Comparison of ENCODE assay signal across 9 cellular contexts in genomic region chr11:46916251-46916650, GRCh38. TPM values are rescaled to one million over a fixed set of nuclear protein-coding genes. Genes with fewer than 3 reads are reported as not detected.
DNase-seq lines count a peak whose midpoint lies in the region; ATAC-seq and TF ChIP-seq lines count a peak whose summit lies in the region.
"Had no signal": no experiment of that assay in that cellular context is flagged by ENCODE, and none has a peak within 500 bp of the region (broad histone marks: within the 10 kb centered on the region; RNA-seq: fewer than 3 reads in every experiment).

No MANE protein-coding gene starts in this region.

- H3K27ac Mint-ChIP-seq in activated CD8-positive, alpha-beta T cell treated with anti-CD3 and anti-CD28 coated beads for 36 hours: no peak overlapping the region
- H3K27ac Mint-ChIP-seq in activated CD8-positive, alpha-beta T cell treated with anti-CD3 and anti-CD28 coated beads, Interleukin-2, amount 10 ng/mL, durations not matched to agents 7 days and 5 days: no peak overlapping the region
- peak overlapping the region; percentile 90 for H3K27ac Mint-ChIP-seq in mesothelial cell of epicardium

- no peak for ATAC-seq in activated CD8-positive, alpha-beta T cell treated with anti-CD3 and anti-CD28 coated beads for 36 hours
- ATAC-seq in activated CD8-positive, alpha-beta T cell treated with anti-CD3 and anti-CD28 coated beads, Interleukin-2, amount 10 ng/mL, durations not matched to agents 7 days and 5 days: no peak
- no peak for ATAC-seq in thoracic aorta (ENCODE audit: insufficient number of reproducible peaks, low FRiP score, low read depth)

- no peaks in the 10 kb centered on the region for H3K36me3 Mint-ChIP-seq in activated CD8-positive, alpha-beta T cell treated with anti-CD3 and anti-CD28 coated beads for 36 hours (ENCODE audit: low read depth)
- no peaks in the 10 kb centered on the region for H3K36me3 Mint-ChIP-seq in activated CD8-positive, alpha-beta T cell treated with anti-CD3 and anti-CD28 coated beads, Interleukin-2, amount 10 ng/mL, durations not matched to agents 7 days and 5 days (ENCODE audit: low read depth)
- no peaks in the 10 kb centered on the region for H3K36me3 Mint-ChIP-seq in mesothelial cell of epicardium

- no peaks in the 10 kb centered on the region for H3K27me3 ChIP-seq in thoracic aorta (replicated peaks; ENCODE audit: insufficient read depth)

- peak overlapping the region; percentile 89 for H3K27ac ChIP-seq in caudate nucleus (ENCODE audit: low read depth, low read length)
- peak overlapping the region in 1 of 2 donors; percentile 43 for H3K27ac ChIP-seq in thoracic aorta

- no peaks in the 10 kb centered on the region for H3K9me3 ChIP-seq in thoracic aorta

- no peaks in the 10 kb centered on the region for H3K36me3 ChIP-seq in thoracic aorta

- peaks cover 50% of the 10 kb centered on the region for H3K27me3 Mint-ChIP-seq in activated CD8-positive, alpha-beta T cell treated with anti-CD3 and anti-CD28 coated beads for 36 hours
- H3K27me3 Mint-ChIP-seq in activated CD8-positive, alpha-beta T cell treated with anti-CD3 and anti-CD28 coated beads, Interleukin-2, amount 10 ng/mL, durations not matched to agents 7 days and 5 days (ENCODE audit: low read depth): peaks cover 62% of the 10 kb centered on the region
- no peaks in the 10 kb centered on the region for H3K27me3 Mint-ChIP-seq in mesothelial cell of epicardium (ENCODE audit: low read depth)

- no peak for DNase-seq in activated CD8-positive, alpha-beta T cell treated with anti-CD3 and anti-CD28 coated beads for 36 hours
- no peak for DNase-seq in activated CD8-positive, alpha-beta T cell treated with anti-CD3 and anti-CD28 coated beads, Interleukin-2, amount 10 ng/mL, durations not matched to agents 7 days and 5 days
- DNase-seq in caudate nucleus (lab: John Stamatoyannopoulos, UW) (no peak), mesothelial cell of epicardium (ENCODE audit: low spot score in 2 of 2, unreplicated experiment in 2 of 2) (no peak), thoracic aorta (ENCODE audit: low spot score) (no peak), NCI-H2196 treated with DMSO at 0.1 percent for 48 hours (lab: John Stamatoyannopoulos, UW; ENCODE audit: unreplicated experiment) (no peak), activated gamma-delta T cell (lab: John Stamatoyannopoulos, UW) (no peak), SKM-1 treated with dmso at 0.1 percent for 144 hours (lab: John Stamatoyannopoulos, UW; ENCODE audit: unreplicated experiment) (no peak)
- DNase-seq: SHP77 treated with DMSO at 0.1 percent for 48 hours had no signal

- POLR2A ChIA-PET in activated CD8-positive, alpha-beta T cell treated with anti-CD3 and anti-CD28 coated beads for 36 hours (lab: Charles Lee): interaction anchor here (0.9 to 2.3 kb wide), 5 partner anchors 8 to 231 kb away, joined by 3 to 8 read pairs (median 3); partner anchors contain the start of gene CSTPP1
- POLR2A ChIA-PET in activated CD8-positive, alpha-beta T cell treated with anti-CD3 and anti-CD28 coated beads, Interleukin-2, amount 10 ng/mL, durations not matched to agents 7 days and 5 days (lab: Charles Lee): interaction anchor here (0.7 to 1.2 kb wide), 4 partner anchors 20 to 300 kb away, joined by 3 to 4 read pairs (median 3); partner anchors contain the start of gene CSTPP1

- no peaks in the 10 kb centered on the region for H3K9me3 Mint-ChIP-seq in activated CD8-positive, alpha-beta T cell treated with anti-CD3 and anti-CD28 coated beads for 36 hours
- H3K9me3 Mint-ChIP-seq in activated CD8-positive, alpha-beta T cell treated with anti-CD3 and anti-CD28 coated beads, Interleukin-2, amount 10 ng/mL, durations not matched to agents 7 days and 5 days (ENCODE audit: insufficient read depth): no peaks in the 10 kb centered on the region
- no peaks in the 10 kb centered on the region for H3K9me3 Mint-ChIP-seq in mesothelial cell of epicardium

- TF ChIP-seq CTCF in activated CD8-positive, alpha-beta T cell treated with anti-CD3 and anti-CD28 coated beads for 36 hours (IDR thresholded peaks at IDR 0.05): no peak
- TF ChIP-seq CTCF in mesothelial cell of epicardium (IDR thresholded peaks at IDR 0.05; ENCODE audit: unreplicated experiment) (no peak), thoracic aorta (IDR thresholded peaks at IDR 0.05) (no peak)

- peaks cover 0 to 53% of the 10 kb centered on the region in 2 donors for H3K4me1 ChIP-seq in thoracic aorta (ENCODE audit: control insufficient read depth in 1 of 2, low read depth in 2 of 2)

- peak overlapping the region; percentile 69 for H3K4me3 Mint-ChIP-seq in activated CD8-positive, alpha-beta T cell treated with anti-CD3 and anti-CD28 coated beads for 36 hours
- no peak overlapping the region for H3K4me3 Mint-ChIP-seq in activated CD8-positive, alpha-beta T cell treated with anti-CD3 and anti-CD28 coated beads, Interleukin-2, amount 10 ng/mL, durations not matched to agents 7 days and 5 days
- peak overlapping the region; percentile 83 for H3K4me3 Mint-ChIP-seq in mesothelial cell of epicardium

- intact Hi-C loops in activated CD8-positive, alpha-beta T cell treated with anti-CD3 and anti-CD28 coated beads for 36 hours (cut with micrococcal nuclease): no loop called here

- H3K4me1 Mint-ChIP-seq in activated CD8-positive, alpha-beta T cell treated with anti-CD3 and anti-CD28 coated beads for 36 hours (ENCODE audit: low read depth): peaks cover 23% of the 10 kb centered on the region
- H3K4me1 Mint-ChIP-seq in activated CD8-positive, alpha-beta T cell treated with anti-CD3 and anti-CD28 coated beads, Interleukin-2, amount 10 ng/mL, durations not matched to agents 7 days and 5 days (ENCODE audit: low read depth): peaks cover 32% of the 10 kb centered on the region
- peaks cover 58% of the 10 kb centered on the region for H3K4me1 Mint-ChIP-seq in mesothelial cell of epicardium

- peak overlapping the region; percentile 72 for H3K4me3 ChIP-seq in thoracic aorta

- CTCF ChIA-PET in activated CD8-positive, alpha-beta T cell treated with anti-CD3 and anti-CD28 coated beads for 36 hours (lab: Charles Lee): interaction anchor here (0.7 to 1.8 kb wide), 8 partner anchors 21 to 401 kb away, joined by 3 to 30 read pairs (median 4); partner anchors contain the start of gene CSTPP1
- CTCF ChIA-PET in activated CD8-positive, alpha-beta T cell treated with anti-CD3 and anti-CD28 coated beads, Interleukin-2, amount 10 ng/mL, durations not matched to agents 7 days and 5 days (lab: Charles Lee): interaction anchor here (1.0 to 6.6 kb wide), 6 partner anchors 9 to 245 kb away, joined by 3 to 51 read pairs (median 4); no protein-coding TSS in a partner anchor

RNA-seq across cellular contexts. Expression of gene LRP4, which starts 2.1 kb away (rescaled TPM):
- total RNA-seq in activated CD8-positive, alpha-beta T cell treated with anti-CD3 and anti-CD28 coated beads for 36 hours: under 1 TPM; 0.36 to 0.45 TPM
- not detected for total RNA-seq in activated CD8-positive, alpha-beta T cell treated with anti-CD3 and anti-CD28 coated beads, Interleukin-2, amount 10 ng/mL, durations not matched to agents 7 days and 5 days
- total RNA-seq in mesothelial cell of epicardium: 26.2 to 29.2 TPM (median 26.8 TPM) in 3 replicates
- 10 to 100 TPM in 1 of 2 donors, 1 to 10 TPM in 1; 8.4 to 21.2 TPM for total RNA-seq in thoracic aorta

RNA-seq across cellular contexts. Expression of gene CSTPP1, which starts 20.3 kb away (rescaled TPM):
- total RNA-seq in activated CD8-positive, alpha-beta T cell treated with anti-CD3 and anti-CD28 coated beads for 36 hours: 10 to 100 TPM; 12.8 to 14.4 TPM
- total RNA-seq in activated CD8-positive, alpha-beta T cell treated with anti-CD3 and anti-CD28 coated beads, Interleukin-2, amount 10 ng/mL, durations not matched to agents 7 days and 5 days: 10 to 100 TPM; 15.6 to 15.8 TPM
- total RNA-seq in mesothelial cell of epicardium (42.9 to 44.7 TPM (median 44.0 TPM) in 3 replicates), thoracic aorta (10 to 100 TPM; 23.4 to 27.6 TPM)

Comparison
In these comparisons a context has a peak if more than half of its experiments do, and no peak if none do; other contexts are left out.
1. RNA of gene LRP4, which starts 2.1 kb away (total RNA-seq): 26.2 to 29.2 TPM in mesothelial cell of epicardium and 8.4 to 21.2 TPM in thoracic aorta; 0.36 to 0.45 TPM in activated CD8-positive, alpha-beta T cell treated with anti-CD3 and anti-CD28 coated beads for 36 hours and not detected in activated CD8-positive, alpha-beta T cell treated with anti-CD3 and anti-CD28 coated beads, Interleukin-2, amount 10 ng/mL, durations not matched to agents 7 days and 5 days; every median in the first group is over 4 times any median in the second.